12 cellular contexts compared by ENCODE assay signal in genomic region chr1:199102239-199102638, GRCh38.
A peak's percentile ranks its signal among the peaks of the same experiment; 100 is the strongest.
DNase-seq lines count a peak whose midpoint lies in the region; ATAC-seq and TF ChIP-seq lines count a peak whose summit lies in the region.
"Had no signal": no experiment of that assay in that cellular context is flagged by ENCODE, and none has a peak within 500 bp of the region (broad histone marks: within the 10 kb centered on the region; RNA-seq: fewer than 3 reads in every experiment).

No MANE protein-coding gene starts in this region.

- peaks cover 12% of the 10 kb centered on the region for H3K9me3 Mint-ChIP-seq in Caco-2 (ENCODE audit: unreplicated experiment)

- H3K4me2 ChIP-seq in DND-41 (ENCODE audit: insufficient read depth, low read length), result no peak overlapping the region
- H3K4me2 ChIP-seq: PC-9 had no signal

- no peak overlapping the region for H3K4me3 Mint-ChIP-seq in Caco-2 (ENCODE audit: unreplicated experiment)

- no peaks in the 10 kb centered on the region for H3K36me3 ChIP-seq in DND-41 (ENCODE audit: insufficient read depth, low read length)
- H3K36me3 ChIP-seq in HAP-1 (replicated peaks), result no peaks in the 10 kb centered on the region
- no peaks in the 10 kb centered on the region for H3K36me3 ChIP-seq in Caco-2 (ENCODE audit: control insufficient read depth, insufficient read depth, low read length)
- no peaks in the 10 kb centered on the region for H3K36me3 ChIP-seq in breast epithelium
- H3K36me3 ChIP-seq: BLaER1, colonic mucosa had no signal

- no TSS peak for BruUV-seq in Caco-2 (replicated peaks; lab: Mats Ljungman, UMichigan)

- H3K27me3 ChIP-seq in DND-41 (ENCODE audit: insufficient read depth, low read length, poor library complexity) (no peaks in the 10 kb centered on the region), HAP-1 (ENCODE audit: low read depth) (no peaks in the 10 kb centered on the region), Caco-2 (replicated peaks; ENCODE audit: control insufficient read depth, insufficient read depth, low read length) (no peaks in the 10 kb centered on the region), breast epithelium (no peaks in the 10 kb centered on the region)
- H3K27me3 ChIP-seq: BLaER1, colonic mucosa had no signal

- H3K4me1 Mint-ChIP-seq in Caco-2 (ENCODE audit: low read depth, unreplicated experiment), result no peaks in the 10 kb centered on the region

- intact Hi-C loops in Caco-2 (cut with micrococcal nuclease; ENCODE audit: unreplicated experiment) (no loop called here), breast epithelium (cut with DNase I; ENCODE audit: low total_unique reads) (no loop called here)

- H3K27ac Mint-ChIP-seq in Caco-2 (ENCODE audit: unreplicated experiment), result no peak overlapping the region

- H3K27ac ChIP-seq in DND-41 (ENCODE audit: low read length) (peak overlapping the region; percentile 71), breast epithelium (no peak overlapping the region)
- H3K27ac ChIP-seq: colonic mucosa, PC-9 had no signal

- H3K9ac ChIP-seq in DND-41 (ENCODE audit: low read depth, low read length), result no peak overlapping the region
- H3K9ac ChIP-seq: BLaER1 had no signal

- ATAC-seq in DND-41 (ENCODE audit: insufficient read depth, low read depth), result no peak
- peak; percentile 78 for ATAC-seq in GM18867 (IDR thresholded peaks at IDR 0.05; ENCODE audit: unreplicated experiment)
- ATAC-seq in GM21786 (IDR thresholded peaks at IDR 0.05; ENCODE audit: unreplicated experiment), result peak; percentile 68
- peak; percentile 58 for ATAC-seq in HG03469 (IDR thresholded peaks at IDR 0.05; ENCODE audit: unreplicated experiment)

- DNase-seq in DND-41 (no peak), HAP-1 (ENCODE audit: low spot score in 2 of 2) (no peak), Caco-2 (no peak), middle frontal gyrus (ENCODE audit: extremely low spot score, low spot score) (no peak), breast epithelium (ENCODE audit: low spot score in 2 of 2) (no peak)
- DNase-seq: colonic mucosa, NCI-H2171 treated with DMSO at 0.1 percent for 48 hours, PC-9 had no signal

- H3K79me2 ChIP-seq in DND-41 (ENCODE audit: insufficient read depth, low read length), result no peaks in the 10 kb centered on the region

- TF ChIP-seq POLR2A in breast epithelium (IDR thresholded peaks at IDR 0.05), result no peak

- CTCF ChIA-PET in Caco-2 (lab: Charles Lee), result no interaction called here

- H3K27me3 Mint-ChIP-seq in Caco-2 (ENCODE audit: insufficient read depth, unreplicated experiment), result no peaks in the 10 kb centered on the region

- TF ChIP-seq CTCF in DND-41 (IDR thresholded peaks at IDR 0.05; ENCODE audit: borderline replicate concordance, extremely low read depth, low read length, poor library complexity, severe bottlenecking), result no peak
- TF ChIP-seq CTCF in Caco-2 (IDR thresholded peaks at IDR 0.05; ENCODE audit: insufficient read depth in 1 of 2, low read depth in 1 of 2, low read length in 1 of 2, severe bottlenecking in 1 of 2, unreplicated experiment in 1 of 2), result no peak
- no peak for TF ChIP-seq CTCF in breast epithelium (IDR thresholded peaks at IDR 0.05)

- H3K36me3 Mint-ChIP-seq in Caco-2 (ENCODE audit: insufficient read depth, unreplicated experiment), result no peaks in the 10 kb centered on the region

- in situ Hi-C loops in HAP-1 (cut with MboI; ENCODE audit: low sequenced_read_pairs), result no loop called here

- peaks cover 13% of the 10 kb centered on the region for H3K9me3 ChIP-seq in DND-41 (ENCODE audit: insufficient read depth, low read length, severe bottlenecking)
- peaks cover 4% of the 10 kb centered on the region; the same call in 1 of the 2 replicates for H3K9me3 ChIP-seq in HAP-1
- 0 out of 2 replicates have a peak, but pooled peaks cover 4% of the 10 kb centered on the region for H3K9me3 ChIP-seq in Caco-2
- H3K9me3 ChIP-seq in breast epithelium, result peaks cover 0 to 8% of the 10 kb centered on the region in 2 donors
- H3K9me3 ChIP-seq: colonic mucosa had no signal

- H3K4me3 ChIP-seq in DND-41 (ENCODE audit: low read depth in 1 of 2, low read length in 2 of 2) (no peak overlapping the region), HAP-1 (no peak overlapping the region), Caco-2 (ENCODE audit: low read depth, low read length) (no peak overlapping the region), breast epithelium (no peak overlapping the region)
- H3K4me3 ChIP-seq: BLaER1, colonic mucosa, PC-9 had no signal

- peaks cover 38% of the 10 kb centered on the region for H3K4me1 ChIP-seq in DND-41 (ENCODE audit: insufficient read depth, low read length)
- H3K4me1 ChIP-seq in HAP-1, result no peaks in the 10 kb centered on the region
- H3K4me1 ChIP-seq in Caco-2, result no peaks in the 10 kb centered on the region
- no peaks in the 10 kb centered on the region for H3K4me1 ChIP-seq in breast epithelium
- H3K4me1 ChIP-seq: colonic mucosa had no signal

- H2AFZ ChIP-seq in DND-41 (ENCODE audit: low read depth, low read length), result no peak overlapping the region
- H2AFZ ChIP-seq: PC-9 had no signal

- H4K20me1 ChIP-seq in DND-41 (ENCODE audit: insufficient read depth, low read length), result no peaks in the 10 kb centered on the region
- H4K20me1 ChIP-seq: BLaER1 had no signal

- POLR2A ChIA-PET in Caco-2 (lab: Charles Lee), result no interaction called here
